Comparison of ENCODE assay signal across 8 cellular contexts in genomic region chr6:13873288-13874190, GRCh38. TPM values are rescaled to one million over a fixed set of nuclear protein-coding genes. Genes with fewer than 3 reads are reported as not detected.
DNase-seq lines count a peak whose midpoint lies in the region; ATAC-seq lines count a peak whose summit lies in the region.

No MANE protein-coding gene starts in this region.

- peaks cover 0 to 13% (median 3%) of the 10 kb centered on the region in 11 donors for H3K9me3 Mint-ChIP-seq in naive thymus-derived CD4-positive, alpha-beta T cell

- peak; percentile 60 for DNase-seq in DMS79 (lab: John Stamatoyannopoulos, UW)
- peak; percentile 88 for DNase-seq in NCI-H82 (lab: John Stamatoyannopoulos, UW)
- DNase-seq in activated CD8-positive, alpha-beta memory T cell treated with anti-CD3 and anti-CD28 coated beads, Interleukin-2, amount 50 U/mL, for 48 hours, result peak; percentile 89
- DNase-seq in naive thymus-derived CD4-positive, alpha-beta T cell, result peak; percentile 41 to 75 (median 66)
- DNase-seq in stimulated activated naive CD4-positive, alpha-beta T cell treated with Interleukin-2 at 50 U/mL for 16 hours (lab: John Stamatoyannopoulos, UW), result peak; percentile 65
- no peak for DNase-seq in SKM-1 treated with dmso at 0.1 percent for 144 hours (lab: John Stamatoyannopoulos, UW; ENCODE audit: unreplicated experiment)

- intact Hi-C loops in naive thymus-derived CD4-positive, alpha-beta T cell (cut with micrococcal nuclease), result loop anchor here (1.0 to 2.0 kb wide), 7 partner anchors 59 to 1750 kb away; partner anchors contain the start of gene MCUR1 (in 1 of the 2)

- peaks cover 2 to 14% (median 7%) of the 10 kb centered on the region in 5 donors for H3K27me3 Mint-ChIP-seq in naive thymus-derived CD4-positive, alpha-beta T cell

- CTCF ChIA-PET in naive thymus-derived CD4-positive, alpha-beta T cell (lab: Charles Lee), result interaction anchor here (0.5 to 1.4 kb wide), 6 partner anchors 12 to 303 kb away, joined by 3 to 6 read pairs (median 3); no protein-coding TSS in a partner anchor

- peak overlapping the region in 5 of 9 donors; percentile 3 to 60 (median 38) for H3K27ac Mint-ChIP-seq in naive thymus-derived CD4-positive, alpha-beta T cell

- ATAC-seq in HG03175 (IDR thresholded peaks at IDR 0.05; ENCODE audit: unreplicated experiment), result peak; percentile 60
- peak; percentile 88 for ATAC-seq in naive thymus-derived CD4-positive, alpha-beta T cell

- H3K4me3 Mint-ChIP-seq in naive thymus-derived CD4-positive, alpha-beta T cell, result peak overlapping the region; percentile 76 to 92 (median 85)

- H3K4me1 Mint-ChIP-seq in naive thymus-derived CD4-positive, alpha-beta T cell, result peaks cover 9 to 20% (median 17%) of the 10 kb centered on the region in 7 donors

- H3K9me3 ChIP-seq in esophagus (ENCODE audit: control insufficient read depth in 2 of 2, insufficient read depth in 1 of 2, low read depth in 1 of 2, low read length in 1 of 2), result peaks cover 0 to 2% of the 10 kb centered on the region in 2 donors
- peaks cover 0 to 6% (median 0%) of the 10 kb centered on the region in 3 experiments for H3K9me3 ChIP-seq in naive thymus-derived CD4-positive, alpha-beta T cell (ENCODE audit: control insufficient read depth in 2 of 3, low read length in 3 of 3)

- no peaks in the 10 kb centered on the region for H3K36me3 ChIP-seq in esophagus (ENCODE audit: control insufficient read depth in 2 of 2, insufficient read depth in 2 of 2, low read length in 1 of 2)
- H3K36me3 ChIP-seq in naive thymus-derived CD4-positive, alpha-beta T cell (ENCODE audit: control insufficient read depth in 2 of 3, insufficient read depth in 3 of 3, low read length in 3 of 3), result no peaks in the 10 kb centered on the region

- no peaks in the 10 kb centered on the region for H3K27me3 ChIP-seq in esophagus (ENCODE audit: control insufficient read depth in 1 of 2, insufficient read depth in 2 of 2, low read length in 2 of 2)
- no peaks in the 10 kb centered on the region for H3K27me3 ChIP-seq in naive thymus-derived CD4-positive, alpha-beta T cell (ENCODE audit: control insufficient read depth in 2 of 2, insufficient read depth in 2 of 2, low read length in 2 of 2)

- H3K36me3 Mint-ChIP-seq in naive thymus-derived CD4-positive, alpha-beta T cell, result peaks cover 0 to 8% (median 3%) of the 10 kb centered on the region in 5 donors

- peak overlapping the region in 1 of 2 donors; percentile 0 for H3K27ac ChIP-seq in esophagus (ENCODE audit: low read depth in 2 of 2, low read length in 1 of 2)
- H3K27ac ChIP-seq in naive thymus-derived CD4-positive, alpha-beta T cell (ENCODE audit: low read depth, low read length), result peak overlapping the region; percentile 2

- 4 to 6% methylated on average over 47 to 49 of the region's 49 CpGs for WGBS in esophagus, 2 donors

- POLR2A ChIA-PET in naive thymus-derived CD4-positive, alpha-beta T cell (lab: Charles Lee), result no interaction called here

- H3K4me1 ChIP-seq in esophagus (ENCODE audit: control insufficient read depth in 2 of 2, insufficient read depth in 2 of 2, low read length in 1 of 2), result no peaks in the 10 kb centered on the region
- H3K4me1 ChIP-seq in naive thymus-derived CD4-positive, alpha-beta T cell (ENCODE audit: control insufficient read depth in 2 of 2, insufficient read depth in 2 of 2, low read length in 2 of 2), result peaks cover 0 to 4% of the 10 kb centered on the region in 2 donors

- H3K4me3 ChIP-seq in esophagus (ENCODE audit: low read depth in 1 of 2, low read length in 2 of 2), result peak overlapping the region; percentile 54 to 62
- peak overlapping the region; percentile 59 for H3K4me3 ChIP-seq in naive thymus-derived CD4-positive, alpha-beta T cell (ENCODE audit: low read length)

RNA-seq across cellular contexts. Expression of gene RNF182, which starts 51.2 kb away (rescaled TPM):
- under 1 TPM; 0.06 to 0.08 TPM for polyA plus RNA-seq in esophagus
- not detected for total RNA-seq in naive thymus-derived CD4-positive, alpha-beta T cell
- polyA plus RNA-seq in naive thymus-derived CD4-positive, alpha-beta T cell, result not detected

RNA-seq across cellular contexts. Expression of gene MCUR1, which starts 59.2 kb away (rescaled TPM):
- polyA plus RNA-seq in esophagus, result 10 to 100 TPM; 10.4 to 40.0 TPM
- total RNA-seq in naive thymus-derived CD4-positive, alpha-beta T cell, result 10 to 100 TPM in 3 of 5 experiments, 1 to 10 TPM in 2; 5.7 to 20.6 (median 10.0) TPM
- 1 to 10 TPM; 4.1 to 7.4 TPM for polyA plus RNA-seq in naive thymus-derived CD4-positive, alpha-beta T cell
